Comparison of ENCODE assay signal across 8 cellular contexts in genomic region chrX:53481816-53482485, GRCh38.
DNase-seq lines count a peak whose midpoint lies in the region; ATAC-seq, FAIRE-seq and TF ChIP-seq lines count a peak whose summit lies in the region.

No MANE protein-coding gene starts in this region.

- POLR2A ChIA-PET in AG04449 (lab: Yijun Ruan, JAX), result no interaction called here

- H3K27me3 Mint-ChIP-seq in memory B cell, result peaks cover 2% of the 10 kb centered on the region

- TF ChIP-seq CTCF in AG04449 (IDR thresholded peaks at IDR 0.05; ENCODE audit: insufficient read depth, low read length, missing control alignments), result peak; percentile 62

- peak; percentile 48 for ATAC-seq in memory B cell (ENCODE audit: low read depth)
- ATAC-seq in stimulated activated effector memory CD8-positive, alpha-beta T cell treated with anti-CD3 and anti-CD28 coated beads, Interleukin-12 subunit alpha, Interleukin-12 subunit beta, amount 100 ng/mL, for 72 hours, result peak; percentile 57
- ATAC-seq in HG03342 (IDR thresholded peaks at IDR 0.05; ENCODE audit: unreplicated experiment), result no peak

- H3K9me3 Mint-ChIP-seq in memory B cell, result no peaks in the 10 kb centered on the region
- H3K9me3 Mint-ChIP-seq in stimulated activated effector memory CD8-positive, alpha-beta T cell treated with anti-CD3 and anti-CD28 coated beads, Interleukin-12 subunit alpha, Interleukin-12 subunit beta, amount 100 ng/mL, for 72 hours, result no peaks in the 10 kb centered on the region

- CTCF ChIA-PET in AG04449 (lab: Yijun Ruan, JAX), result interaction anchor here (0.7 to 6.4 kb wide), 29 partner anchors 10 to 253 kb away, joined by 3 to 43 read pairs (median 4); no protein-coding TSS in a partner anchor

- H3K27ac Mint-ChIP-seq in memory B cell, result no peak overlapping the region
- H3K27ac Mint-ChIP-seq in stimulated activated effector memory CD8-positive, alpha-beta T cell treated with anti-CD3 and anti-CD28 coated beads, Interleukin-12 subunit alpha, Interleukin-12 subunit beta, amount 100 ng/mL, for 72 hours, result no peak overlapping the region

- no peaks in the 10 kb centered on the region for H3K4me1 Mint-ChIP-seq in memory B cell
- no peaks in the 10 kb centered on the region for H3K4me1 Mint-ChIP-seq in stimulated activated effector memory CD8-positive, alpha-beta T cell treated with anti-CD3 and anti-CD28 coated beads, Interleukin-12 subunit alpha, Interleukin-12 subunit beta, amount 100 ng/mL, for 72 hours

- no peak for FAIRE-seq in GM19239 (lab: Jason Lieb, UNC)

- H3K36me3 Mint-ChIP-seq in memory B cell, result no peaks in the 10 kb centered on the region
- no peaks in the 10 kb centered on the region for H3K36me3 Mint-ChIP-seq in stimulated activated effector memory CD8-positive, alpha-beta T cell treated with anti-CD3 and anti-CD28 coated beads, Interleukin-12 subunit alpha, Interleukin-12 subunit beta, amount 100 ng/mL, for 72 hours

- DNase-seq in AG04449 (ENCODE audit: low read depth, low spot score), result no peak
- peak; percentile 24 for DNase-seq in GM19239 (ENCODE audit: insufficient read length, low spot score)
- peak; percentile 72 for DNase-seq in NCI-H2227 treated with DMSO at 0.1 percent for 48 hours (lab: John Stamatoyannopoulos, UW)
- DNase-seq in activated CD4-positive, alpha-beta T cell treated with anti-CD3 and anti-CD28 coated beads for 1 hour, result peak; percentile 11
- peak; percentile 51 for DNase-seq in dedifferentiated amniotic fluid mesenchymal stem cell (ENCODE audit: extremely low spot score)
- peak; percentile 35 to 39 for DNase-seq in memory B cell (ENCODE audit: low spot score in 2 of 2)
- DNase-seq in stimulated activated effector memory CD8-positive, alpha-beta T cell treated with anti-CD3 and anti-CD28 coated beads, Interleukin-12 subunit alpha, Interleukin-12 subunit beta, amount 100 ng/mL, for 72 hours (ENCODE audit: low spot score in 2 of 2), result peak; percentile 11 to 63

- no peak overlapping the region for H3K4me3 Mint-ChIP-seq in memory B cell
- H3K4me3 Mint-ChIP-seq in stimulated activated effector memory CD8-positive, alpha-beta T cell treated with anti-CD3 and anti-CD28 coated beads, Interleukin-12 subunit alpha, Interleukin-12 subunit beta, amount 100 ng/mL, for 72 hours, result no peak overlapping the region

- H3K4me3 ChIP-seq in AG04449 (ENCODE audit: low read depth, low read length), result no peak overlapping the region
